ENCODE assay signal across 20 cellular contexts in the genomic region with DNA sequence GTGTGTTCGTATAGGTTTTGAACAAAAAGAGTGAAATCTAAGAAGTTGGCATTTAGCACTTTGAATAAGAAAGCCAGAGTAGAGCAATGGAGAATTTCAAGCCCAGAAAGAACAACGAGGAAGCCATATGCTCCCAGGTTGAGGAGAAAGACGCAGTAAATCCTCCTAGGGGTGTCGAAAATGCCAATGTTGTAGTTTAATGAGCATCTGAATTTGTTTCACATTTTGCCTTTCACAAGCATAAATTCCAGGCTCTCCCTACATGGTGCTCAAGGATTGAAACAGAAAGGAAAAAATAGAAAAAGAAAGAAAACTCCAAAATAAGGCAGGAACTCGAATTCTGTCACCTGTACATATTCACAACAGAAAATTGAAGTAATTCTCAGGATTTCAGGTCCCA.
"Had no signal": no experiment of that assay in that cellular context is flagged by ENCODE, and none has a peak within 500 bp of the region (broad histone marks: within the 10 kb centered on the region; RNA-seq: fewer than 3 reads in every experiment).

No MANE protein-coding gene starts in this region.

- H3K4me2 ChIP-seq: hepatocyte had no signal

- H3K4me3 Mint-ChIP-seq: activated CD4-positive, alpha-beta T cell treated with anti-CD3 and anti-CD28 coated beads, Interleukin-2, amount 10 ng/mL, durations not matched to agents 7 days and 5 days; activated CD8-positive, alpha-beta T cell treated with anti-CD3 and anti-CD28 coated beads, Interleukin-2, amount 10 ng/mL, durations not matched to agents 7 days and 5 days; T-helper 1 cell treated with Interleukin-12 subunit alpha and Interleukin-12 subunit beta and Interleukin-4 antibody, amounts not matched to agents 30 μg/mL and 1 μg/mL, for 36 hours had no signal

- H3K27ac Mint-ChIP-seq: activated CD4-positive, alpha-beta T cell treated with anti-CD3 and anti-CD28 coated beads, Interleukin-2, amount 10 ng/mL, durations not matched to agents 7 days and 5 days; activated CD8-positive, alpha-beta T cell treated with anti-CD3 and anti-CD28 coated beads, Interleukin-2, amount 10 ng/mL, durations not matched to agents 7 days and 5 days; activated naive CD4-positive, alpha-beta T cell treated with anti-CD3 and anti-CD28 coated beads, Interleukin-2, amount 50 U/mL, for 72 hours; activated T-cell treated with anti-CD3 and anti-CD28 coated beads, Interleukin-2, amount 50 U/mL, for 72 hours; T-helper 1 cell treated with Interleukin-12 subunit alpha and Interleukin-12 subunit beta and Interleukin-4 antibody, amounts not matched to agents 30 μg/mL and 1 μg/mL, for 36 hours had no signal

- DNase-seq: activated CD4-positive, alpha-beta T cell treated with anti-CD3 and anti-CD28 coated beads, Interleukin-2, amount 10 ng/mL, durations not matched to agents 7 days and 5 days; activated CD8-positive, alpha-beta T cell treated with anti-CD3 and anti-CD28 coated beads, Interleukin-2, amount 10 ng/mL, durations not matched to agents 7 days and 5 days; activated gamma-delta T cell treated with Interleukin-2 at 50 U/mL for 16 hours; activated T-cell treated with anti-CD3 and anti-CD28 coated beads, Interleukin-2, amount 50 U/mL, for 72 hours; adrenal gland; effector memory CD4-positive, alpha-beta T cell; foreskin fibroblast; islet precursor cell; occipital lobe; stimulated activated CD4-positive, alpha-beta T cell treated with anti-CD3 and anti-CD28 coated beads, Interleukin-15, amount 100 ng/mL, for 24 hours; stimulated activated CD4-positive, alpha-beta T cell treated with anti-CD3 and anti-CD28 coated beads, Interleukin-2, amount 100 ng/mL, for 48 hours; stomach; upper lobe of left lung had no signal

- H3K27me3 ChIP-seq: adrenal gland, hepatocyte, stomach, upper lobe of left lung had no signal

- H2AFZ ChIP-seq: hepatocyte had no signal

- H3K36me3 ChIP-seq: adrenal gland, stomach, upper lobe of left lung had no signal

- H3K27me3 Mint-ChIP-seq: activated CD4-positive, alpha-beta T cell treated with anti-CD3 and anti-CD28 coated beads, Interleukin-2, amount 10 ng/mL, durations not matched to agents 7 days and 5 days had no signal

- H3K9me3 ChIP-seq: adrenal gland, stomach, upper lobe of left lung had no signal

- FAIRE-seq: astrocyte, bronchial epithelial cell, endothelial cell of umbilical vein had no signal

- H3K79me2 ChIP-seq: hepatocyte had no signal

- H3K4me3 ChIP-seq: adrenal gland, hepatocyte, skin epidermis, stomach, upper lobe of left lung had no signal

- H3K9me3 Mint-ChIP-seq: activated T-cell treated with anti-CD3 and anti-CD28 coated beads, Interleukin-2, amount 50 U/mL, for 72 hours; T-helper 1 cell treated with Interleukin-12 subunit alpha and Interleukin-12 subunit beta and Interleukin-4 antibody, amounts not matched to agents 30 μg/mL and 1 μg/mL, for 36 hours had no signal
